Comparison of ENCODE assay signal across 9 cellular contexts in the genomic region with DNA sequence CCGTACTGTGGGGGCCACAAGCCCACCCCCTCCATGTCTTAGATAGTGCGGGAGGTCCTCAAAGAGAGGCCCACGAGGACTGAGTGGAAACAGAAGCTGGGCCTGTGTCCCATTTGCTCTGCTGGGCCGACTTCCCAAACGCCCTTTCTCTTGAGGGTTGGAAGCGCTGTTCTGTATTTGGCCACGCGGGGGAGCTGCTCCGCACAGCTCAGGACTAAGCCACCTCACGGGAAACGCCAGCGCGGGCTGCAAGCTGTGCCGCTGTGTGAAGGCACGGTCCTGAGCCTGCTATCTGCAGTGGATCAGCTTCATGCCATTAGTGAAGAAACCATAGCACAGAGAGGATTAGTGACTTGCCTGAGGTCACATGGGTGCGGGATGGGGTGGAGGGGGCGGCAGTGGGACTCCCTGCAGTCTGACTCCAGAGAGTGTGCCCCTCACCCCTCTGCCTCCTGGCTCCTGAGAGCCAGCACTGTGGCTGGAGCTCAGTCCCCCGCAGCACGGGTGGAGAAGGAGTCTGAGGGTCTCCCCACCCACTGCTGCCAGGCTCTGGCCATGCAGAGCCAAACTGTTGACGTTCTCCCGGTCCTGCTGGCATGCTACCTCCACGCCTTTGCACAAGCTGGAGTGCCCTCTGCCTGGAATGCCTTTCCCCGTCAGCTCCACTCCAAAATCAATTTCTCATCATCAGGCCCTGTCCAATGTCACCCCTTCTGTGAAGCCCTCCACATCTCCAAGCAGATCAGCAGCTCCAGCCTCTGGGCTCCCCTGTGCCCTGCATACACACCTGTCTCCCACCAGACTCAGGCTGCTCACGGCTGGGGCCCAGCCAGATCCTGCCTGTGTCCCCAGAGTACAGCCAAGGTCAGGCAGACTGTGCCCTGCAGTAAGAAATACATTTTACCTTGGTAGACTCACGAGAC. TPM values are rescaled to one million over a fixed set of nuclear protein-coding genes. Genes with fewer than 3 reads are reported as not detected.
DNase-seq lines count a peak whose midpoint lies in the region; ATAC-seq and TF ChIP-seq lines count a peak whose summit lies in the region.
"Had no signal": no experiment of that assay in that cellular context is flagged by ENCODE, and none has a peak within 500 bp of the region (broad histone marks: within the 10 kb centered on the region; RNA-seq: fewer than 3 reads in every experiment).

No MANE protein-coding gene starts in this region.

- TF ChIP-seq CTCF in neural crest cell (conservative IDR thresholded peaks at IDR 0.05) = peak; percentile 84

- no peaks in the 10 kb centered on the region for H3K9me3 Mint-ChIP-seq in neural crest cell

- H3K27me3 ChIP-seq in Karpas-422 (ENCODE audit: low read length) = no peaks in the 10 kb centered on the region
- H3K27me3 ChIP-seq: BLaER1 treated with 17β-estradiol and CSF1 and Interleukin-3, amounts not matched to agents 10 nM and 100 nM had no signal

- H3K4me3 Mint-ChIP-seq in neural crest cell = no peak overlapping the region

- H3K27ac ChIP-seq in Karpas-422 (ENCODE audit: low read length) = no peak overlapping the region
- H3K27ac ChIP-seq: BLaER1 treated with 17β-estradiol and CSF1 and Interleukin-3, amounts not matched to agents 10 nM and 100 nM had no signal

- H3K4me2 ChIP-seq in Karpas-422 (ENCODE audit: low read depth, low read length, poor library complexity, severe bottlenecking) = no peak overlapping the region

- no peak overlapping the region for H3K4me3 ChIP-seq in Karpas-422 (ENCODE audit: low read length)
- H3K4me3 ChIP-seq: BLaER1 treated with 17β-estradiol and CSF1 and Interleukin-3, amounts not matched to agents 10 nM and 100 nM had no signal

- H3K36me3 ChIP-seq in Karpas-422 (ENCODE audit: insufficient read depth, low read length) = no peaks in the 10 kb centered on the region
- H3K36me3 ChIP-seq: BLaER1 treated with 17β-estradiol and CSF1 and Interleukin-3, amounts not matched to agents 10 nM and 100 nM had no signal

- H3K27me3 Mint-ChIP-seq in neural crest cell (ENCODE audit: low read depth) = peaks cover 42% of the 10 kb centered on the region

- no peak overlapping the region for H3K27ac Mint-ChIP-seq in neural crest cell (ENCODE audit: unreplicated experiment)

- peaks cover 10% of the 10 kb centered on the region for H3K4me1 Mint-ChIP-seq in neural crest cell

- no peak overlapping the region for H3K9ac ChIP-seq in Karpas-422 (ENCODE audit: low read length)
- H3K9ac ChIP-seq: BLaER1 treated with 17β-estradiol and CSF1 and Interleukin-3, amounts not matched to agents 10 nM and 100 nM had no signal

- no peaks in the 10 kb centered on the region for H3K9me3 ChIP-seq in Karpas-422 (ENCODE audit: low read length)
- H3K9me3 ChIP-seq: BLaER1 treated with 17β-estradiol and CSF1 and Interleukin-3, amounts not matched to agents 10 nM and 100 nM had no signal

- no peaks in the 10 kb centered on the region for H3K9me2 ChIP-seq in Karpas-422 (replicated peaks; ENCODE audit: insufficient read depth, low read length)

- no peaks in the 10 kb centered on the region for H3K4me1 ChIP-seq in Karpas-422 (ENCODE audit: low read length)

- no peaks in the 10 kb centered on the region for H4K20me1 ChIP-seq in Karpas-422 (ENCODE audit: insufficient read depth, low read depth, low read length)

- DNase-seq in NCI-H1417 (lab: John Stamatoyannopoulos, UW) (peak; percentile 73 to 85 (median 77)), NCI-H1417 treated with DMSO at 0.1 percent for 48 hours (lab: John Stamatoyannopoulos, UW) (no peak), Karpas-422 (peak; percentile 91), SHP77 (lab: John Stamatoyannopoulos, UW) (peak; percentile 64 to 84), fibroblast of the conjunctiva (ENCODE audit: low read depth) (peak; percentile 68), neural crest cell (ENCODE audit: low read depth, low spot score) (peak; percentile 89)
- peak; percentile 56 for DNase-seq in activated T-helper 9 cell treated with anti-CD3 and anti-CD28 coated beads, Interleukin-2, amount 50 U/mL, for 16 hours (ENCODE audit: low read depth)
- peak; percentile 84 for DNase-seq in stimulated activated naive CD8-positive, alpha-beta T cell treated with anti-CD3 and anti-CD28 coated beads, Interleukin-15, Interleukin-2, amounts not matched to agents 100 U/mL and 50 U/mL, for 24 hours

- H3K36me3 Mint-ChIP-seq in neural crest cell (ENCODE audit: low read depth) = no peaks in the 10 kb centered on the region

- no peak overlapping the region for H2AFZ ChIP-seq in Karpas-422 (ENCODE audit: low read length)

- H3K79me2 ChIP-seq in Karpas-422 (ENCODE audit: low read length) = no peaks in the 10 kb centered on the region

- peak; percentile 90 for ATAC-seq in stimulated activated naive CD8-positive, alpha-beta T cell treated with anti-CD3 and anti-CD28 coated beads, Interleukin-15, Interleukin-2, amounts not matched to agents 100 U/mL and 50 U/mL, for 24 hours

RNA-seq across cellular contexts. Expression of gene LRRC32, which starts 51.5 kb away (rescaled TPM):
- total RNA-seq in Karpas-422 (2014; rRNA removed; shearing (Covaris generic); ENCODE audit: low replicate concordance) = 43.5 and 58.4 TPM in 2 replicates
- 0.61 and 0.77 TPM in 2 replicates for total RNA-seq in neural crest cell

Comparison
In these comparisons a context has a peak if more than half of its experiments do, and no peak if none do; other contexts are left out.
1. RNA of gene LRRC32, which starts 51.5 kb away (total RNA-seq): 43.5 to 58.4 TPM in Karpas-422; 0.61 to 0.77 TPM in neural crest cell; every median in the first group is over 10 times any median in the second.